8 cellular contexts compared by ENCODE assay signal in the genomic region with DNA sequence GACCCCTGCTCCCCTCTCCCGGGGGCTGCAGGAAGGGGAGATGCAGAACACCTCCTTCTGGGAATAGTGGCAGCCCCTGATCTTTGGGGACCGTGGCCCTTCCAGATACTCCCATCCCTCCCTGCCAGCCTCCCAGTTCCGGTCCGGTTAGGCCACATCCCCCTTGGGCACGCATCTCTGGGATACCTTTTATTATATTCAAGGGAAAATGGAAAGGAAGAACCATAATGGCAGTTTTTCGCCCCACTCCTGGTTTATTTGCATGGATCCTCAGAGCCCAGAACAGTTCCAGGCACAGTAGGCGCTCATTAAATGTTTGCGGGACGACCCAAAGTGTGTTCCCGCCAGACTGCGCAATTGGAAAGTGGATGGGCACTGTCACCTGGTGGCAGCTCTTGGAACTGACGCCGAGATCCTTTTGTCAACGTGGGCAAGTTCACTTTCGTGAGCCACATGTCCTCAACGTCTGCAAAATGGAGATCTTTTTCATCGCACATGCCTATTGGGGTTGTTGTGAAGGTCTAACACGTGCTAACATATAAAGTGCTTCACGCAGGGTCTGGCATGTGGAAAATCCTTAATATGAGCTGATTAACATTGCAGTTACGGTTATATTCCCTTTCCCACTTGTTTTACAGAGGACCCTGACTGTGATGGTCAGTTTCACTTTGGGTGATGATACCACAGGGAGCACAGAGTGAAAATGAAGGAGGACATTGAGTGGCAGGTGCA. TPM values are rescaled to one million over a fixed set of nuclear protein-coding genes. Genes with fewer than 3 reads are reported as not detected.
DNase-seq lines count a peak whose midpoint lies in the region; ATAC-seq lines count a peak whose summit lies in the region.

No MANE protein-coding gene starts in this region.

- no peak overlapping the region for H3K9ac ChIP-seq in BLaER1 treated with 17β-estradiol and CSF1 and Interleukin-3, amounts not matched to agents 10 nM and 100 nM

- peaks cover 23% of the 10 kb centered on the region for H3K4me1 Mint-ChIP-seq in T-helper 17 cell

- H3K27ac Mint-ChIP-seq in T-helper 17 cell = no peak overlapping the region

- H3K27ac ChIP-seq in BLaER1 treated with 17β-estradiol and CSF1 and Interleukin-3, amounts not matched to agents 10 nM and 100 nM = no peak overlapping the region
- no peak overlapping the region for H3K27ac ChIP-seq in aorta (ENCODE audit: low read depth in 1 of 2, low read length in 2 of 2)

- H3K4me3 ChIP-seq in BLaER1 treated with 17β-estradiol and CSF1 and Interleukin-3, amounts not matched to agents 10 nM and 100 nM = no peak overlapping the region
- H3K4me3 ChIP-seq in aorta (ENCODE audit: low read length in 2 of 2) = peak overlapping the region; percentile 7 to 20

- peak overlapping the region; percentile 90 to 99 (median 95); a peak in 20 of 22 replicates for H3K4me2 ChIP-seq in BLaER1 treated with 17β-estradiol and CSF1 and Interleukin-3, amounts not matched to agents 10 nM and 100 nM

- DNase-seq in NCI-H1105 treated with DMSO at 0.1 percent for 48 hours (lab: John Stamatoyannopoulos, UW) = peak; percentile 29
- DNase-seq in T-helper 17 cell = peak; percentile 57 to 76 (median 61)
- peak; percentile 43 for DNase-seq in amniotic stem cell (lab: John Stamatoyannopoulos, UW)
- peak; percentile 84 for DNase-seq in left ventricle myocardium superior
- DNase-seq in retina = peak; percentile 90
- peak; percentile 79 to 93 for DNase-seq in aorta

- H3K4me3 Mint-ChIP-seq in T-helper 17 cell = peak overlapping the region; percentile 94

- H3K36me3 ChIP-seq in BLaER1 treated with 17β-estradiol and CSF1 and Interleukin-3, amounts not matched to agents 10 nM and 100 nM = no peaks in the 10 kb centered on the region
- H3K36me3 ChIP-seq in aorta (ENCODE audit: control insufficient read depth in 1 of 2, insufficient read depth in 2 of 2, low read length in 1 of 2) = no peaks in the 10 kb centered on the region

- peaks cover 3% of the 10 kb centered on the region for H3K36me3 Mint-ChIP-seq in T-helper 17 cell (ENCODE audit: low read depth)

- intact Hi-C loops in left ventricle myocardium superior (cut with micrococcal nuclease) (loop anchor here (1.0 kb wide), 1 partner anchor 285 kb away; no protein-coding TSS in a partner anchor), aorta (cut with DNase I) (loop anchor here (1.0 to 10.0 kb wide), 5 partner anchors 169 to 329 kb away; a partner anchor contains a TSS)

- peaks cover 0 to 7% (median 0%) of the 10 kb centered on the region in 11 experiments; a peak in 1 of 22 replicates for H3K9me3 ChIP-seq in BLaER1 treated with 17β-estradiol and CSF1 and Interleukin-3, amounts not matched to agents 10 nM and 100 nM (replicated peaks in 1 of 11)
- H3K9me3 ChIP-seq in T-helper 17 cell (ENCODE audit: control insufficient read depth, low read length, poor library complexity, severe bottlenecking) = no peaks in the 10 kb centered on the region
- peaks cover 4% of the 10 kb centered on the region for H3K9me3 ChIP-seq in aorta (ENCODE audit: control insufficient read depth, low read length)

- ATAC-seq in GM21381 (IDR thresholded peaks at IDR 0.05; ENCODE audit: unreplicated experiment) (peak; percentile 78), T-helper 17 cell (peak; percentile 67), left ventricle myocardium superior (peak; percentile 43), aorta (ENCODE audit: low FRiP score) (peak; percentile 80)

- peaks cover 0 to 15% (median 8%) of the 10 kb centered on the region in 11 experiments; a peak in 6 of 22 replicates for H4K20me1 ChIP-seq in BLaER1 treated with 17β-estradiol and CSF1 and Interleukin-3, amounts not matched to agents 10 nM and 100 nM

- 3% methylated on average over 20 of the region's 20 CpGs for WGBS in aorta, 2 donors

- peaks cover 7 to 19% (median 13%) of the 10 kb centered on the region in 10 experiments; a peak in 17 of 20 replicates for H3K4me1 ChIP-seq in BLaER1 treated with 17β-estradiol and CSF1 and Interleukin-3, amounts not matched to agents 10 nM and 100 nM
- no peaks in the 10 kb centered on the region for H3K4me1 ChIP-seq in aorta (ENCODE audit: control insufficient read depth in 1 of 2, insufficient read depth in 2 of 2, low read length in 2 of 2)

- peaks cover 26% of the 10 kb centered on the region for H3K27me3 Mint-ChIP-seq in T-helper 17 cell

- peaks cover 46 to 50% (median 49%) of the 10 kb centered on the region in 11 experiments for H3K27me3 ChIP-seq in BLaER1 treated with 17β-estradiol and CSF1 and Interleukin-3, amounts not matched to agents 10 nM and 100 nM
- H3K27me3 ChIP-seq in aorta (ENCODE audit: control insufficient read depth in 1 of 2, insufficient read depth in 2 of 2, low read length in 1 of 2) = no peaks in the 10 kb centered on the region

RNA-seq across cellular contexts. Expression of a gene that starts 1.6 kb away (rescaled TPM):
- total RNA-seq in T-helper 17 cell (1 to 10 TPM; 2.5 to 2.9 TPM), left ventricle myocardium superior (103 TPM), aorta (10 to 100 TPM; 10.3 to 41.1 TPM)
- 1 to 10 TPM; 1.8 to 7.7 TPM for polyA plus RNA-seq in aorta

Comparison
In these comparisons a context has a peak if more than half of its experiments do, and no peak if none do; other contexts are left out.
1. H3K4me3 ChIP-seq: peak in aorta (2 of 2); none in BLaER1 treated with 17β-estradiol and CSF1 and Interleukin-3, amounts not matched to agents 10 nM and 100 nM (0 of 10).
2. DNase-seq: peak in every context shown above with its lines; median percentile 90 in retina; 86 in aorta; 84 in left ventricle myocardium superior; 61 in T-helper 17 cell; 43 in amniotic stem cell; 29 in NCI-H1105 treated with DMSO at 0.1 percent for 48 hours.
3. Peak in every context shown above with its lines, with median percentiles within 50 percentile points of each other: ATAC-seq.